In genomic region chr10:62456611-62457101, GRCh38 we compare ENCODE assay signal across 9 cellular contexts.
DNase-seq lines count a peak whose midpoint lies in the region; ATAC-seq and TF ChIP-seq lines count a peak whose summit lies in the region.
"Had no signal": no experiment of that assay in that cellular context is flagged by ENCODE, and none has a peak within 500 bp of the region (broad histone marks: within the 10 kb centered on the region; RNA-seq: fewer than 3 reads in every experiment).

No MANE protein-coding gene starts in this region.

- H3K4me1 ChIP-seq in left ventricle myocardium inferior, result peaks cover 12% of the 10 kb centered on the region

- peaks cover 3% of the 10 kb centered on the region for H3K27me3 Mint-ChIP-seq in nephron progenitor cell (ENCODE audit: low read depth, poor library complexity)

- H3K4me3 Mint-ChIP-seq in nephron progenitor cell, result no peak overlapping the region

- no peaks in the 10 kb centered on the region for H3K36me3 Mint-ChIP-seq in nephron progenitor cell (ENCODE audit: low read depth)

- DNase-seq in GM13976 (ENCODE audit: low spot score) (peak; percentile 60), left ventricle myocardium inferior (no peak), superior temporal gyrus (ENCODE audit: extremely low spot score) (no peak), nephron progenitor cell (no peak)
- no peak for DNase-seq in activated CD4-positive, alpha-beta T cell treated with anti-CD3 and anti-CD28 coated beads, Interleukin-2, amount 50 U/mL, for 1 hour
- no peak for DNase-seq in activated T-cell treated with anti-CD3 and anti-CD28 coated beads, Interleukin-2, amount 50 U/mL, for 1 hour
- DNase-seq: mammary epithelial cell had no signal

- peaks cover 7% of the 10 kb centered on the region for H3K9me3 ChIP-seq in left ventricle myocardium inferior (replicated peaks)

- no peak for TF ChIP-seq CTCF in GM13976 (IDR thresholded peaks at IDR 0.05; ENCODE audit: borderline replicate concordance, control extremely low read depth, extremely low read depth, insufficient read depth, missing control alignments)
- no peak for TF ChIP-seq CTCF in left ventricle myocardium inferior (IDR thresholded peaks at IDR 0.05; ENCODE audit: borderline replicate concordance)
- TF ChIP-seq CTCF in nephron progenitor cell (IDR thresholded peaks at IDR 0.05), result no peak

- H3K27me3 ChIP-seq in left ventricle myocardium inferior (ENCODE audit: low read depth), result no peaks in the 10 kb centered on the region

- in situ Hi-C loops in GM13976 (cut with MboI; ENCODE audit: low sequenced_read_pairs, unreplicated experiment), result no loop called here

- H3K27ac Mint-ChIP-seq in nephron progenitor cell, result no peak overlapping the region

- ATAC-seq in GM21515 (IDR thresholded peaks at IDR 0.05; ENCODE audit: unreplicated experiment) (peak; percentile 99), HG03442 (IDR thresholded peaks at IDR 0.05; ENCODE audit: unreplicated experiment) (peak; percentile 99)

- H3K27ac ChIP-seq in left ventricle myocardium inferior (replicated peaks), result peak overlapping the region; percentile 58

- peaks cover 7% of the 10 kb centered on the region for H3K4me1 Mint-ChIP-seq in nephron progenitor cell

- H3K9me3 Mint-ChIP-seq in nephron progenitor cell, result peaks cover 4% of the 10 kb centered on the region

- intact Hi-C loops in left ventricle myocardium inferior (cut with micrococcal nuclease), result no loop called here

- no peaks in the 10 kb centered on the region for H3K36me3 ChIP-seq in left ventricle myocardium inferior

- H3K4me3 ChIP-seq in left ventricle myocardium inferior, result no peak overlapping the region
